Comparison of ENCODE assay signal across 1 cellular context in genomic region chr1:160401487-160401805, GRCh38.
TF ChIP-seq lines count a peak whose summit lies in the region.

No MANE protein-coding gene starts in this region.

TF ChIP-seq in SK-N-SH, 30 proteins besides CTCF, POLR2A, EP300 and RAD21 (continued from another document):
- TF ChIP-seq MEF2A (IDR thresholded peaks at IDR 0.05; ENCODE audit: borderline replicate concordance, low read depth) (no peak), YY1 (IDR thresholded peaks at IDR 0.05; ENCODE audit: low read depth) (no peak)
- TF ChIP-seq, protein P1, sequence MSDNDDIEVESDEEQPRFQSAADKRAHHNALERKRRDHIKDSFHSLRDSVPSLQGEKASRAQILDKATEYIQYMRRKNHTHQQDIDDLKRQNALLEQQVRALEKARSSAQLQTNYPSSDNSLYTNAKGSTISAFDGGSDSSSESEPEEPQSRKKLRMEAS (IDR thresholded peaks at IDR 0.05; ENCODE audit: low read depth): no peak
